29 cellular contexts compared by ENCODE assay signal in the genomic region with DNA sequence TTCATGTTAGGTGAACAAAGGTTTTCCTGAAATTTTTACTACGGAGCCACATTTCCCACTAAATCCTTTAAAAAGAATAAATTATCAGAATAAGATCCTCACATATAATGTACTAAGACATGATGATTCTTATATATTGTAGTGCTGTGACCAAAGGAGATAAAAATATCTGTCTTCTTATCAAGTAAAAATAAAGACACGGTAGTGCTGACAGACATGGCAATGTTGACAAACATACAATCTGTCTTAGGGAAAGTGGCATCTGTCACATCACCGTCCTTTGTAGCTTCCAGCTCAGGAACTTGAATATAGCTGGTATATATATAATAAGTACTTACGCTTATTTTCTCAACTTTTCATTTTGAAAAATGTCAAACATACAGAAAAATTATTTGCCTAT.
"Had no signal": no experiment of that assay in that cellular context is flagged by ENCODE, and none has a peak within 500 bp of the region (broad histone marks: within the 10 kb centered on the region; RNA-seq: fewer than 3 reads in every experiment).

No MANE protein-coding gene starts in this region.

- H3K4me3 ChIP-seq: ascending aorta, neural progenitor cell, right lobe of liver, skin epidermis, upper lobe of right lung had no signal

- DNase-seq: activated CD4-positive, alpha-beta memory T cell treated with anti-CD3 and anti-CD28 coated beads, Interleukin-2, amount 10 ng/mL, durations not matched to agents 7 days and 5 days; activated CD4-positive, alpha-beta T cell treated with anti-CD3 and anti-CD28 coated beads, Interleukin-2, amount 10 ng/mL, durations not matched to agents 24 days and 14 days; activated CD8-positive, alpha-beta memory T cell treated with anti-CD3 and anti-CD28 coated beads, Interleukin-2, amount 50 U/mL, for 48 hours; activated gamma-delta T cell; activated naive CD4-positive, alpha-beta T cell treated with anti-CD3 and anti-CD28 coated beads, Interleukin-2, amount 10 ng/mL, durations not matched to agents 7 days and 5 days; activated naive CD8-positive, alpha-beta T cell treated with anti-CD3 and anti-CD28 coated beads, Interleukin-2, amount 10 ng/mL, durations not matched to agents 7 days and 5 days; activated T-cell treated with anti-CD3 and anti-CD28 coated beads, Interleukin-2, amount 50 U/mL, for 24 hours; central memory CD4-positive, alpha-beta T cell; endodermal cell; foreskin keratinocyte; islet precursor cell; mammary epithelial cell; midbrain; naive thymus-derived CD4-positive, alpha-beta T cell; occipital lobe; right lobe of liver; stimulated activated CD4-positive, alpha-beta T cell treated with anti-CD3 and anti-CD28 coated beads, Interleukin-12 subunit alpha, Interleukin-12 subunit beta, amount 100 ng/mL, for 4 hours; stimulated activated CD4-positive, alpha-beta T cell treated with anti-CD3 and anti-CD28 coated beads, Interleukin-4, amount 100 ng/mL, for 1 hour; SW 1271; T-helper 9 cell; upper lobe of right lung had no signal

- H3K27ac ChIP-seq: foreskin keratinocyte, neural progenitor cell, right lobe of liver, upper lobe of right lung, VCaP had no signal

- H3K27ac Mint-ChIP-seq: activated CD4-positive, alpha-beta memory T cell treated with anti-CD3 and anti-CD28 coated beads, Interleukin-2, amount 10 ng/mL, durations not matched to agents 7 days and 5 days; activated CD4-positive, alpha-beta T cell treated with anti-CD3 and anti-CD28 coated beads, Interleukin-2, amount 10 ng/mL, durations not matched to agents 24 days and 14 days; activated naive CD4-positive, alpha-beta T cell treated with anti-CD3 and anti-CD28 coated beads, Interleukin-2, amount 10 ng/mL, durations not matched to agents 7 days and 5 days; activated naive CD8-positive, alpha-beta T cell treated with anti-CD3 and anti-CD28 coated beads, Interleukin-2, amount 10 ng/mL, durations not matched to agents 7 days and 5 days; activated T-cell treated with anti-CD3 and anti-CD28 coated beads, Interleukin-2, amount 50 U/mL, for 24 hours; endodermal cell; naive thymus-derived CD4-positive, alpha-beta T cell; stimulated activated naive CD8-positive, alpha-beta T cell treated with anti-CD3 and anti-CD28 coated beads, Interleukin-15, Interleukin-2, amounts not matched to agents 100 ng/mL and 50 ng/mL, for 24 hours; T-helper 1 cell treated with Interleukin-12 subunit alpha and Interleukin-12 subunit beta and Interleukin-4 antibody, amounts not matched to agents 30 μg/mL and 1 μg/mL, for 36 hours had no signal

- H3K9me3 Mint-ChIP-seq: activated CD4-positive, alpha-beta memory T cell treated with anti-CD3 and anti-CD28 coated beads, Interleukin-2, amount 10 ng/mL, durations not matched to agents 7 days and 5 days; activated CD4-positive, alpha-beta T cell treated with anti-CD3 and anti-CD28 coated beads, Interleukin-2, amount 10 ng/mL, durations not matched to agents 24 days and 14 days; activated naive CD4-positive, alpha-beta T cell treated with anti-CD3 and anti-CD28 coated beads, Interleukin-2, amount 10 ng/mL, durations not matched to agents 7 days and 5 days; activated naive CD8-positive, alpha-beta T cell treated with anti-CD3 and anti-CD28 coated beads, Interleukin-2, amount 10 ng/mL, durations not matched to agents 7 days and 5 days; activated T-cell treated with anti-CD3 and anti-CD28 coated beads, Interleukin-2, amount 50 U/mL, for 24 hours; brain; endodermal cell; neural progenitor cell; stimulated activated naive CD8-positive, alpha-beta T cell treated with anti-CD3 and anti-CD28 coated beads, Interleukin-15, Interleukin-2, amounts not matched to agents 100 ng/mL and 50 ng/mL, for 24 hours; T-helper 1 cell treated with Interleukin-12 subunit alpha and Interleukin-12 subunit beta and Interleukin-4 antibody, amounts not matched to agents 30 μg/mL and 1 μg/mL, for 36 hours had no signal

- H3K9ac ChIP-seq: neural progenitor cell had no signal

- ATAC-seq: esophagus mucosa; foreskin keratinocyte; naive thymus-derived CD4-positive, alpha-beta T cell; right lobe of liver; upper lobe of right lung had no signal

- H3K27me3 ChIP-seq: ascending aorta, foreskin keratinocyte, neural progenitor cell, right lobe of liver, upper lobe of right lung had no signal

- H3K4me2 ChIP-seq: neural progenitor cell had no signal

- H2AFZ ChIP-seq: neural progenitor cell had no signal

- H3K36me3 ChIP-seq: ascending aorta, right lobe of liver, upper lobe of right lung had no signal

- H3K4me3 Mint-ChIP-seq: activated CD4-positive, alpha-beta memory T cell treated with anti-CD3 and anti-CD28 coated beads, Interleukin-2, amount 10 ng/mL, durations not matched to agents 7 days and 5 days; activated CD4-positive, alpha-beta T cell treated with anti-CD3 and anti-CD28 coated beads, Interleukin-2, amount 10 ng/mL, durations not matched to agents 24 days and 14 days; activated naive CD4-positive, alpha-beta T cell treated with anti-CD3 and anti-CD28 coated beads, Interleukin-2, amount 10 ng/mL, durations not matched to agents 7 days and 5 days; activated naive CD8-positive, alpha-beta T cell treated with anti-CD3 and anti-CD28 coated beads, Interleukin-2, amount 10 ng/mL, durations not matched to agents 7 days and 5 days; activated T-cell treated with anti-CD3 and anti-CD28 coated beads, Interleukin-2, amount 50 U/mL, for 24 hours; endodermal cell; naive thymus-derived CD4-positive, alpha-beta T cell; neural progenitor cell; stimulated activated naive CD8-positive, alpha-beta T cell treated with anti-CD3 and anti-CD28 coated beads, Interleukin-15, Interleukin-2, amounts not matched to agents 100 ng/mL and 50 ng/mL, for 24 hours; T-helper 1 cell treated with Interleukin-12 subunit alpha and Interleukin-12 subunit beta and Interleukin-4 antibody, amounts not matched to agents 30 μg/mL and 1 μg/mL, for 36 hours had no signal

- H3K9me3 ChIP-seq: ascending aorta, right lobe of liver, upper lobe of right lung had no signal

- H3K27me3 Mint-ChIP-seq: activated CD4-positive, alpha-beta memory T cell treated with anti-CD3 and anti-CD28 coated beads, Interleukin-2, amount 10 ng/mL, durations not matched to agents 7 days and 5 days; activated CD4-positive, alpha-beta T cell treated with anti-CD3 and anti-CD28 coated beads, Interleukin-2, amount 10 ng/mL, durations not matched to agents 24 days and 14 days; activated naive CD4-positive, alpha-beta T cell treated with anti-CD3 and anti-CD28 coated beads, Interleukin-2, amount 10 ng/mL, durations not matched to agents 7 days and 5 days; activated naive CD8-positive, alpha-beta T cell treated with anti-CD3 and anti-CD28 coated beads, Interleukin-2, amount 10 ng/mL, durations not matched to agents 7 days and 5 days; activated T-cell treated with anti-CD3 and anti-CD28 coated beads, Interleukin-2, amount 50 U/mL, for 24 hours; brain; naive thymus-derived CD4-positive, alpha-beta T cell; stimulated activated naive CD8-positive, alpha-beta T cell treated with anti-CD3 and anti-CD28 coated beads, Interleukin-15, Interleukin-2, amounts not matched to agents 100 ng/mL and 50 ng/mL, for 24 hours had no signal

- H3K4me1 ChIP-seq: foreskin keratinocyte, neural progenitor cell, right lobe of liver, upper lobe of right lung had no signal

- H3K4me1 Mint-ChIP-seq: activated CD4-positive, alpha-beta memory T cell treated with anti-CD3 and anti-CD28 coated beads, Interleukin-2, amount 10 ng/mL, durations not matched to agents 7 days and 5 days; activated naive CD4-positive, alpha-beta T cell treated with anti-CD3 and anti-CD28 coated beads, Interleukin-2, amount 10 ng/mL, durations not matched to agents 7 days and 5 days had no signal
